22 cellular contexts compared by ENCODE assay signal in genomic region chr2:167454036-167454435, GRCh38.
DNase-seq lines count a peak whose midpoint lies in the region; TF ChIP-seq lines count a peak whose summit lies in the region.
"Had no signal": no experiment of that assay in that cellular context is flagged by ENCODE, and none has a peak within 500 bp of the region (broad histone marks: within the 10 kb centered on the region; RNA-seq: fewer than 3 reads in every experiment).

No MANE protein-coding gene starts in this region.

- peak; percentile 75 to 82 for DNase-seq in NCI-H526 (lab: John Stamatoyannopoulos, UW)
- peak; percentile 80 for DNase-seq in NCI-H526 treated with DMSO at 0.1 percent for 48 hours (lab: John Stamatoyannopoulos, UW)
- DNase-seq in neuronal stem cell (ENCODE audit: low spot score) = no peak
- DNase-seq in brain microvascular endothelial cell = no peak
- no peak for DNase-seq in SHP77 treated with DMSO at 0.1 percent for 48 hours (lab: John Stamatoyannopoulos, UW)
- DNase-seq: 8988T; ACHN; BE2C; C1 segment of cervical spinal cord; CD4-positive, alpha-beta memory T cell; CD4-positive, CD25-positive, alpha-beta regulatory T cell; CD8-positive, alpha-beta memory T cell; COR-L47; DMS 273 treated with DMSO at 0.1 percent for 48 hours; DMS153; DMS53; DMS79; DND-41; EL; GDM1 had no signal

- H2BK12ac ChIP-seq in neuronal stem cell (ENCODE audit: low read length) = no peak overlapping the region

- no peak for TF ChIP-seq CTCF in brain microvascular endothelial cell (IDR thresholded peaks at IDR 0.05; ENCODE audit: low read depth, low read length, missing control alignments)

- H3K23ac ChIP-seq in neuronal stem cell (ENCODE audit: low read depth, low read length, poor library complexity) = no peak overlapping the region

- H3K36me3 ChIP-seq in neuronal stem cell (replicated peaks in 1 of 2; ENCODE audit: control insufficient read depth in 2 of 2, insufficient read depth in 2 of 2, low read length in 2 of 2) (no peaks in the 10 kb centered on the region), brain microvascular endothelial cell (replicated peaks) (no peaks in the 10 kb centered on the region)
- H3K36me3 ChIP-seq: BE2C, BLaER1 had no signal

- peaks cover 6 to 11% of the 10 kb centered on the region in 2 donors for H3K9me3 ChIP-seq in neuronal stem cell (replicated peaks in 1 of 2; ENCODE audit: control insufficient read depth in 2 of 2, insufficient read depth in 1 of 2, low read depth in 1 of 2, low read length in 2 of 2)
- H3K9me3 ChIP-seq: BE2C had no signal

- H3K27me3 ChIP-seq in neuronal stem cell (ENCODE audit: control insufficient read depth in 3 of 3, insufficient read depth in 3 of 3, low read depth in 1 of 3, low read length in 3 of 3) (no peaks in the 10 kb centered on the region), brain microvascular endothelial cell (replicated peaks) (no peaks in the 10 kb centered on the region)
- H3K27me3 ChIP-seq: BE2C, BLaER1 had no signal

- peaks cover 9% of the 10 kb centered on the region for H3K79me1 ChIP-seq in neuronal stem cell (ENCODE audit: low read depth, low read length)

- no peak overlapping the region for H2BK120ac ChIP-seq in neuronal stem cell (ENCODE audit: low read depth, low read length)

- no peak overlapping the region for H2BK15ac ChIP-seq in neuronal stem cell (ENCODE audit: low read length)

- peaks cover 0 to 1% of the 10 kb centered on the region in 2 donors for H3K4me1 ChIP-seq in neuronal stem cell (ENCODE audit: control insufficient read depth in 2 of 2, insufficient read depth in 1 of 2, low read depth in 1 of 2, low read length in 2 of 2)
- H3K4me1 ChIP-seq: BE2C had no signal

- no peak overlapping the region for H4K91ac ChIP-seq in neuronal stem cell (ENCODE audit: low read depth, low read length, poor library complexity)

- H2AK5ac ChIP-seq in neuronal stem cell (ENCODE audit: low read depth, low read length) = no peak overlapping the region

- H2AFZ ChIP-seq in neuronal stem cell (ENCODE audit: low read length) = no peak overlapping the region

- peak overlapping the region; percentile 87 for H3K4ac ChIP-seq in neuronal stem cell (ENCODE audit: low read length)

- no peak overlapping the region for H3K27ac ChIP-seq in neuronal stem cell (replicated peaks; ENCODE audit: low read length)
- H3K27ac ChIP-seq in brain microvascular endothelial cell = no peak overlapping the region
- H3K27ac ChIP-seq: BLaER1 had no signal

- H3K14ac ChIP-seq in neuronal stem cell (ENCODE audit: low read length) = peak overlapping the region; percentile 66

- H3K9ac ChIP-seq in neuronal stem cell (ENCODE audit: low read depth, low read length, poor library complexity) = no peak overlapping the region
- H3K9ac ChIP-seq: BLaER1 had no signal

- WGBS in neuronal stem cell (ENCODE audit: extremely low coverage in 2 of 2, insufficient read length in 2 of 2, insufficient replicate concordance in 1 of 2), 2 donors = no CpG with 5 or more reads among the region's 13 CpGs

- no peak overlapping the region for H2BK5ac ChIP-seq in neuronal stem cell (ENCODE audit: low read length)

- H4K8ac ChIP-seq in neuronal stem cell (ENCODE audit: low read depth, low read length) = no peak overlapping the region

- H3K18ac ChIP-seq in neuronal stem cell (ENCODE audit: low read length) = no peak overlapping the region

- H3K4me3 ChIP-seq in neuronal stem cell (ENCODE audit: low read length in 2 of 2) = no peak overlapping the region
- no peak overlapping the region for H3K4me3 ChIP-seq in brain microvascular endothelial cell (ENCODE audit: low read depth, low read length)
- H3K4me3 ChIP-seq: BLaER1, GM12878 had no signal

- in situ Hi-C loops in brain microvascular endothelial cell (cut with HindIII; ENCODE audit: low pct_ligation_motif_present, low sequenced_read_pairs) = no loop called here

- no peak overlapping the region for H3K4me2 ChIP-seq in neuronal stem cell (ENCODE audit: insufficient read depth, low read length, poor library complexity, severe bottlenecking)
- H3K4me2 ChIP-seq: BLaER1 had no signal

Comparison
In these comparisons a context has a peak if more than half of its experiments do, and no peak if none do; other contexts are left out.
1. DNase-seq: peak in NCI-H526 (2 of 2) and NCI-H526 treated with DMSO at 0.1 percent for 48 hours (single experiment); none in neuronal stem cell (single experiment), brain microvascular endothelial cell (single experiment) and SHP77 treated with DMSO at 0.1 percent for 48 hours (single experiment).